In the genomic region with DNA sequence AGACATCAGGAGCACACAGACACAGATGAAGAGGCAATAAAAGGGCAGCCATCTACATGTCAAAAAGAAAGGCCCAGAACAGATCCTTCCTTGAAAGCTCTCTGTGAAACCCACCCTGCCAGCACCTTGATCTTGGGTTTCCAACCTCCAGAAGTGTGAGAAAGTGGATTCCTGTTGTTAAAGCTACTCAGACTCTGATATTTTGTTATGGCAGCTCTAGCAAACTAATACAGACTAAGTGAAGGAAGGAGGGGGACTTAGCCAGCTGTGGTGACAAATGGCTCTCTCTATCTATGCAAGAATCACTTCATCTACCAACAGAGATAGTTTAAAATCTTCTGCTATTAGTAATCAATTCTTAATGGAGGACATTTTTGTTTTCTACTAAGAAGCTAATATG, we compare ENCODE assay signal across 21 cellular contexts. TPM values are rescaled to one million over a fixed set of nuclear protein-coding genes. Genes with fewer than 3 reads are reported as not detected.
A peak's percentile ranks its signal among the peaks of the same experiment; 100 is the strongest.
DNase-seq lines count a peak whose midpoint lies in the region; ATAC-seq and TF ChIP-seq lines count a peak whose summit lies in the region.
"Had no signal": no experiment of that assay in that cellular context is flagged by ENCODE, and none has a peak within 500 bp of the region (broad histone marks: within the 10 kb centered on the region; RNA-seq: fewer than 3 reads in every experiment).

No MANE protein-coding gene starts in this region.

- H3K9ac ChIP-seq in H9 (ENCODE audit: extremely low read depth, insufficient read length, low read length) = no peak overlapping the region

- H3K79me1 ChIP-seq in H9 (ENCODE audit: insufficient read depth, low read depth, low read length, poor library complexity, severe bottlenecking) = no peaks in the 10 kb centered on the region

- H2BK5ac ChIP-seq in H9 (ENCODE audit: insufficient read length, low read length) = no peak overlapping the region

- DNase-seq in T-helper 1 cell (no peak), H9 (no peak)
- no peak for DNase-seq in stimulated activated naive CD8-positive, alpha-beta T cell treated with anti-CD3 and anti-CD28 coated beads, Interleukin-15, Interleukin-2, amounts not matched to agents 100 U/mL and 50 U/mL, for 24 hours
- no peak for DNase-seq in activated naive CD8-positive, alpha-beta T cell treated with anti-CD3 and anti-CD28 coated beads, Interleukin-2, amount 50 U/mL, for 24 hours
- DNase-seq in stimulated activated naive CD8-positive, alpha-beta T cell treated with anti-CD3 and anti-CD28 coated beads, Interleukin-15, amount 100 ng/mL, for 72 hours = no peak
- no peak for DNase-seq in activated effector memory CD4-positive, alpha-beta T cell treated with anti-CD3 and anti-CD28 coated beads, Interleukin-2, amount 50 U/mL, for 16 hours
- DNase-seq: aorta; caudate nucleus; head of caudate nucleus; naive B cell; NCI-H2081 treated with DMSO at 0.1 percent for 48 hours; PC-9; SHP77; stimulated activated CD4-positive, alpha-beta T cell treated with anti-CD3 and anti-CD28 coated beads, Interleukin-4, amount 100 ng/mL, for 24 hours; upper lobe of left lung had no signal

- no peak overlapping the region for H2BK20ac ChIP-seq in H9 (ENCODE audit: low read depth, low read length, poor library complexity, severe bottlenecking)

- H3K4me1 ChIP-seq in H9 (ENCODE audit: insufficient read depth, low read length) = no peaks in the 10 kb centered on the region
- H3K4me1 ChIP-seq: right atrium auricular region, upper lobe of left lung had no signal

- H3K4ac ChIP-seq in H9 (ENCODE audit: low read depth, low read length) = no peak overlapping the region

- no peak overlapping the region for H2BK120ac ChIP-seq in H9 (ENCODE audit: low read depth, low read length, poor library complexity, severe bottlenecking)

- H3K79me2 ChIP-seq in H9 (ENCODE audit: insufficient read depth, low read length) = no peaks in the 10 kb centered on the region

- no peak overlapping the region for H4K5ac ChIP-seq in H9 (ENCODE audit: insufficient read length, low read depth, low read length)

- peaks cover 66% of the 10 kb centered on the region for H3K36me3 Mint-ChIP-seq in T-helper 1 cell treated with Interleukin-12 subunit alpha and Interleukin-12 subunit beta and Interleukin-4 antibody, amounts not matched to agents 30 μg/mL and 1 μg/mL, for 36 hours (ENCODE audit: low read depth)
- peaks cover 57% of the 10 kb centered on the region for H3K36me3 Mint-ChIP-seq in stimulated activated naive CD8-positive, alpha-beta T cell treated with anti-CD3 and anti-CD28 coated beads, Interleukin-15, Interleukin-2, amounts not matched to agents 100 ng/mL and 50 ng/mL, for 24 hours (ENCODE audit: low read depth)
- H3K36me3 Mint-ChIP-seq in activated naive CD8-positive, alpha-beta T cell treated with anti-CD3 and anti-CD28 coated beads, Interleukin-2, amount 50 U/mL, for 24 hours (ENCODE audit: low read depth) = peaks cover 64% of the 10 kb centered on the region
- peaks cover 2 to 6% (median 3%) of the 10 kb centered on the region in 3 experiments; a peak in 3 of 7 replicates for H3K36me3 Mint-ChIP-seq in H9 (ENCODE audit: insufficient read depth in 1 of 3, low read depth in 3 of 3)

- H3T11ph ChIP-seq in H9 (ENCODE audit: low read length) = no peak overlapping the region

- H3K4me3 Mint-ChIP-seq in T-helper 1 cell treated with Interleukin-12 subunit alpha and Interleukin-12 subunit beta and Interleukin-4 antibody, amounts not matched to agents 30 μg/mL and 1 μg/mL, for 36 hours = peak overlapping the region; percentile 23
- peak overlapping the region; percentile 83 for H3K4me3 Mint-ChIP-seq in stimulated activated naive CD8-positive, alpha-beta T cell treated with anti-CD3 and anti-CD28 coated beads, Interleukin-15, Interleukin-2, amounts not matched to agents 100 ng/mL and 50 ng/mL, for 24 hours
- H3K4me3 Mint-ChIP-seq in activated naive CD8-positive, alpha-beta T cell treated with anti-CD3 and anti-CD28 coated beads, Interleukin-2, amount 50 U/mL, for 24 hours = peak overlapping the region; percentile 77
- H3K4me3 Mint-ChIP-seq in stimulated activated naive CD8-positive, alpha-beta T cell treated with anti-CD3 and anti-CD28 coated beads, Interleukin-15, amount 100 ng/mL, for 72 hours = peak overlapping the region; percentile 84 to 96
- H3K4me3 Mint-ChIP-seq in H9 = no peak overlapping the region

- H3K14ac ChIP-seq in H9 (ENCODE audit: insufficient read depth, low read length) = no peak overlapping the region

- H3K27me3 ChIP-seq in H9 (ENCODE audit: insufficient read depth, low read length) = no peaks in the 10 kb centered on the region
- H3K27me3 ChIP-seq: right atrium auricular region, upper lobe of left lung had no signal

- no peak overlapping the region for H4K8ac ChIP-seq in H9 (replicated peaks; ENCODE audit: insufficient read length, low read depth, low read length)

- H3K27me3 Mint-ChIP-seq in T-helper 1 cell treated with Interleukin-12 subunit alpha and Interleukin-12 subunit beta and Interleukin-4 antibody, amounts not matched to agents 30 μg/mL and 1 μg/mL, for 36 hours (ENCODE audit: low read depth) = no peaks in the 10 kb centered on the region
- no peaks in the 10 kb centered on the region for H3K27me3 Mint-ChIP-seq in stimulated activated naive CD8-positive, alpha-beta T cell treated with anti-CD3 and anti-CD28 coated beads, Interleukin-15, Interleukin-2, amounts not matched to agents 100 ng/mL and 50 ng/mL, for 24 hours
- no peaks in the 10 kb centered on the region for H3K27me3 Mint-ChIP-seq in activated naive CD8-positive, alpha-beta T cell treated with anti-CD3 and anti-CD28 coated beads, Interleukin-2, amount 50 U/mL, for 24 hours
- no peaks in the 10 kb centered on the region for H3K27me3 Mint-ChIP-seq in stimulated activated naive CD8-positive, alpha-beta T cell treated with anti-CD3 and anti-CD28 coated beads, Interleukin-15, amount 100 ng/mL, for 72 hours
- H3K27me3 Mint-ChIP-seq in H9 (ENCODE audit: low read depth) = no peaks in the 10 kb centered on the region
- H3K27me3 Mint-ChIP-seq: naive B cell had no signal

- H3K23me2 ChIP-seq in H9 (ENCODE audit: insufficient read length, low read depth, low read length, poor library complexity, severe bottlenecking) = no peaks in the 10 kb centered on the region

- no peaks in the 10 kb centered on the region for H4K20me1 ChIP-seq in H9 (ENCODE audit: control insufficient read depth, insufficient read depth, insufficient read length)

- no peak overlapping the region for H2BK12ac ChIP-seq in H9 (ENCODE audit: insufficient read length, low read depth, low read length)

- no peak for ATAC-seq in stimulated activated naive CD8-positive, alpha-beta T cell treated with anti-CD3 and anti-CD28 coated beads, Interleukin-15, Interleukin-2, amounts not matched to agents 100 U/mL and 50 U/mL, for 24 hours
- ATAC-seq in activated naive CD8-positive, alpha-beta T cell treated with anti-CD3 and anti-CD28 coated beads, Interleukin-2, amount 50 U/mL, for 24 hours = no peak
- ATAC-seq in stimulated activated naive CD8-positive, alpha-beta T cell treated with anti-CD3 and anti-CD28 coated beads, Interleukin-15, amount 100 ng/mL, for 72 hours = no peak

- no peak overlapping the region for H3K18ac ChIP-seq in H9 (ENCODE audit: insufficient read length, low read depth, low read length)

- no peak overlapping the region for H2BK15ac ChIP-seq in H9 (ENCODE audit: low read depth, low read length)

- no peak for TF ChIP-seq CTCF in H9 (conservative IDR thresholded peaks at IDR 0.05)

- H3K27ac Mint-ChIP-seq in T-helper 1 cell treated with Interleukin-12 subunit alpha and Interleukin-12 subunit beta and Interleukin-4 antibody, amounts not matched to agents 30 μg/mL and 1 μg/mL, for 36 hours = peak overlapping the region; percentile 95
- H3K27ac Mint-ChIP-seq in stimulated activated naive CD8-positive, alpha-beta T cell treated with anti-CD3 and anti-CD28 coated beads, Interleukin-15, Interleukin-2, amounts not matched to agents 100 ng/mL and 50 ng/mL, for 24 hours = peak overlapping the region; percentile 100
- H3K27ac Mint-ChIP-seq in activated naive CD8-positive, alpha-beta T cell treated with anti-CD3 and anti-CD28 coated beads, Interleukin-2, amount 50 U/mL, for 24 hours = peak overlapping the region; percentile 99
- H3K27ac Mint-ChIP-seq in stimulated activated naive CD8-positive, alpha-beta T cell treated with anti-CD3 and anti-CD28 coated beads, Interleukin-15, amount 100 ng/mL, for 72 hours = peak overlapping the region; percentile 40 to 89
- no peak overlapping the region for H3K27ac Mint-ChIP-seq in H9

- H2AFZ ChIP-seq in H9 (ENCODE audit: low read length) = no peak overlapping the region
- H2AFZ ChIP-seq: PC-9 had no signal

- H3K9me3 ChIP-seq in H9 (ENCODE audit: control insufficient read depth, low read depth, low read length) = no peaks in the 10 kb centered on the region
- H3K9me3 ChIP-seq: right atrium auricular region, upper lobe of left lung had no signal

- H2AK5ac ChIP-seq in H9 (ENCODE audit: insufficient read length, low read length) = no peak overlapping the region

- peaks cover 68% of the 10 kb centered on the region for H3K4me1 Mint-ChIP-seq in T-helper 1 cell treated with Interleukin-12 subunit alpha and Interleukin-12 subunit beta and Interleukin-4 antibody, amounts not matched to agents 30 μg/mL and 1 μg/mL, for 36 hours (ENCODE audit: low read depth)
- peaks cover 97% of the 10 kb centered on the region for H3K4me1 Mint-ChIP-seq in stimulated activated naive CD8-positive, alpha-beta T cell treated with anti-CD3 and anti-CD28 coated beads, Interleukin-15, Interleukin-2, amounts not matched to agents 100 ng/mL and 50 ng/mL, for 24 hours (ENCODE audit: low read depth)
- H3K4me1 Mint-ChIP-seq in activated naive CD8-positive, alpha-beta T cell treated with anti-CD3 and anti-CD28 coated beads, Interleukin-2, amount 50 U/mL, for 24 hours = peaks cover 96% of the 10 kb centered on the region
- H3K4me1 Mint-ChIP-seq in stimulated activated naive CD8-positive, alpha-beta T cell treated with anti-CD3 and anti-CD28 coated beads, Interleukin-15, amount 100 ng/mL, for 72 hours = peaks cover 87% of the 10 kb centered on the region
- H3K4me1 Mint-ChIP-seq in H9 = no peaks in the 10 kb centered on the region

- no peak overlapping the region for H3K23ac ChIP-seq in H9 (ENCODE audit: insufficient read length, low read depth, low read length)

- H3K27ac ChIP-seq in H9 (ENCODE audit: insufficient read length, low read depth, low read length) = no peak overlapping the region
- H3K27ac ChIP-seq: 22Rv1, epithelial cell of prostate, PC-9, right atrium auricular region had no signal

- H3K56ac ChIP-seq in H9 (ENCODE audit: insufficient read length, low read depth, low read length) = no peak overlapping the region

- H3K4me2 ChIP-seq in H9 (ENCODE audit: insufficient read depth, insufficient read length, low read length) = no peak overlapping the region
- H3K4me2 ChIP-seq: PC-9 had no signal

- no peak overlapping the region for H4K91ac ChIP-seq in H9 (ENCODE audit: insufficient read length, low read depth, low read length)

- peaks cover 34% of the 10 kb centered on the region for H3K9me3 Mint-ChIP-seq in T-helper 1 cell treated with Interleukin-12 subunit alpha and Interleukin-12 subunit beta and Interleukin-4 antibody, amounts not matched to agents 30 μg/mL and 1 μg/mL, for 36 hours
- H3K9me3 Mint-ChIP-seq in stimulated activated naive CD8-positive, alpha-beta T cell treated with anti-CD3 and anti-CD28 coated beads, Interleukin-15, Interleukin-2, amounts not matched to agents 100 ng/mL and 50 ng/mL, for 24 hours = peaks cover 18% of the 10 kb centered on the region
- H3K9me3 Mint-ChIP-seq in activated naive CD8-positive, alpha-beta T cell treated with anti-CD3 and anti-CD28 coated beads, Interleukin-2, amount 50 U/mL, for 24 hours = peaks cover 28% of the 10 kb centered on the region
- H3K9me3 Mint-ChIP-seq in stimulated activated naive CD8-positive, alpha-beta T cell treated with anti-CD3 and anti-CD28 coated beads, Interleukin-15, amount 100 ng/mL, for 72 hours = peaks cover 14 to 18% of the 10 kb centered on the region in 2 donors
- peaks cover 0 to 10% of the 10 kb centered on the region in 2 experiments; a peak in 4 of 5 replicates for H3K9me3 Mint-ChIP-seq in H9

RNA-seq across cellular contexts. Expression of a gene that starts 10.4 kb away (rescaled TPM):
- 2.8 and 4.6 TPM in 2 replicates for total RNA-seq in H9 (2021)
- total RNA-seq: NCI-H460 had no signal

Comparison
In these comparisons a context has a peak if more than half of its experiments do, and no peak if none do; other contexts are left out.
1. H3K27ac Mint-ChIP-seq: peak in T-helper 1 cell treated with Interleukin-12 subunit alpha and Interleukin-12 subunit beta and Interleukin-4 antibody, amounts not matched to agents 30 μg/mL and 1 μg/mL, for 36 hours (single experiment), stimulated activated naive CD8-positive, alpha-beta T cell treated with anti-CD3 and anti-CD28 coated beads, Interleukin-15, Interleukin-2, amounts not matched to agents 100 ng/mL and 50 ng/mL, for 24 hours (single experiment), activated naive CD8-positive, alpha-beta T cell treated with anti-CD3 and anti-CD28 coated beads, Interleukin-2, amount 50 U/mL, for 24 hours (single experiment) and stimulated activated naive CD8-positive, alpha-beta T cell treated with anti-CD3 and anti-CD28 coated beads, Interleukin-15, amount 100 ng/mL, for 72 hours (2 of 2); none in H9 (0 of 3).
2. H3K4me3 Mint-ChIP-seq: peak in T-helper 1 cell treated with Interleukin-12 subunit alpha and Interleukin-12 subunit beta and Interleukin-4 antibody, amounts not matched to agents 30 μg/mL and 1 μg/mL, for 36 hours (single experiment), stimulated activated naive CD8-positive, alpha-beta T cell treated with anti-CD3 and anti-CD28 coated beads, Interleukin-15, Interleukin-2, amounts not matched to agents 100 ng/mL and 50 ng/mL, for 24 hours (single experiment), activated naive CD8-positive, alpha-beta T cell treated with anti-CD3 and anti-CD28 coated beads, Interleukin-2, amount 50 U/mL, for 24 hours (single experiment) and stimulated activated naive CD8-positive, alpha-beta T cell treated with anti-CD3 and anti-CD28 coated beads, Interleukin-15, amount 100 ng/mL, for 72 hours (2 of 2); none in H9 (0 of 2).